1 cellular context compared by ENCODE assay signal in the genomic region with DNA sequence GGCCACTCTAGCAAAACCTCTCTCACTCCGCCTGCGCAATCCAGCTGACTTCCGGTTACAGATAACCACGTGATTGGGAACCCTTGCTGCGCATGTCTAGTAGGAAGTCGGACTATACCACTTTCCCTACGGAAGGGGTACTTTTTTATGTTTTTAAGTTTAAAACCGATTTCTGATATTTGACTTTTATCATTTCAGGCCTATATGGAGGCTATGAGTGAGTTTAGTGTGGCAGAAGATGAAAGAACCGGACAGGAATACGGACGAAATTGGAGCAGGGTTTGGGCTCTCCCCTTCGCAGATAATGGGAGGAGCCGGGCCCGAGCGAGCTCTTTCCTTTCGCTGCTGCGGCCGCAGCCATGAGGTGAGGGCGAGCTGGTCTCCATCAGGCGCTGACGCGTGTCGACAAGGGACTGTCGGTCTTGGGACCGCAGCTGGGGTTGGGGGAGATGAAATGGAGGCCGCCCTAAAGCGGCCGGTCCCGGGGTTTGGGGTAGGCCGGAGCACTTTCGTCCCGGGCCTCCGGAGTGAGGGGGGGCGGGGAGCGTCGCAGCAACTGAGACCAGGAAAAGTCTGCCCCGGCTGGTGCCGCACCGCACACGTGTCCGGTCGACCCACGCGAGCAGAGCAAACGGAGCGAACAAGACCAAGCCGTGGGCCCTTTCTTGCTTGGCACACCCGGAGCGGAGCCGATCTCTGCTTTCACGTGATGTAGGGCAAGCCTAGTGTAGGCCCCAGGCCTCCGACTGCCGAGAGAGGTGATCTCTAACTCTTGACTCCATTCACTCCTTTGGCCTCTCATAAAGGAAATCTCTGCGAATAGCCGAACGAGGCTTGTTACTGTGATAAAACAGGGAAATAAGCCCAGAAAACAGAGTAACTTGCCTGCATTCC.
TF ChIP-seq lines count a peak whose summit lies in the region.

A gene (plus strand): TSS at position 298 of the 894 bp plus-strand sequence. CDS start 62 bp downstream, at position 360.

TF ChIP-seq in K562, 482 proteins besides CTCF, POLR2A, EP300 and RAD21 (continued from another document and continues in another):
- TF ChIP-seq, protein P1, sequence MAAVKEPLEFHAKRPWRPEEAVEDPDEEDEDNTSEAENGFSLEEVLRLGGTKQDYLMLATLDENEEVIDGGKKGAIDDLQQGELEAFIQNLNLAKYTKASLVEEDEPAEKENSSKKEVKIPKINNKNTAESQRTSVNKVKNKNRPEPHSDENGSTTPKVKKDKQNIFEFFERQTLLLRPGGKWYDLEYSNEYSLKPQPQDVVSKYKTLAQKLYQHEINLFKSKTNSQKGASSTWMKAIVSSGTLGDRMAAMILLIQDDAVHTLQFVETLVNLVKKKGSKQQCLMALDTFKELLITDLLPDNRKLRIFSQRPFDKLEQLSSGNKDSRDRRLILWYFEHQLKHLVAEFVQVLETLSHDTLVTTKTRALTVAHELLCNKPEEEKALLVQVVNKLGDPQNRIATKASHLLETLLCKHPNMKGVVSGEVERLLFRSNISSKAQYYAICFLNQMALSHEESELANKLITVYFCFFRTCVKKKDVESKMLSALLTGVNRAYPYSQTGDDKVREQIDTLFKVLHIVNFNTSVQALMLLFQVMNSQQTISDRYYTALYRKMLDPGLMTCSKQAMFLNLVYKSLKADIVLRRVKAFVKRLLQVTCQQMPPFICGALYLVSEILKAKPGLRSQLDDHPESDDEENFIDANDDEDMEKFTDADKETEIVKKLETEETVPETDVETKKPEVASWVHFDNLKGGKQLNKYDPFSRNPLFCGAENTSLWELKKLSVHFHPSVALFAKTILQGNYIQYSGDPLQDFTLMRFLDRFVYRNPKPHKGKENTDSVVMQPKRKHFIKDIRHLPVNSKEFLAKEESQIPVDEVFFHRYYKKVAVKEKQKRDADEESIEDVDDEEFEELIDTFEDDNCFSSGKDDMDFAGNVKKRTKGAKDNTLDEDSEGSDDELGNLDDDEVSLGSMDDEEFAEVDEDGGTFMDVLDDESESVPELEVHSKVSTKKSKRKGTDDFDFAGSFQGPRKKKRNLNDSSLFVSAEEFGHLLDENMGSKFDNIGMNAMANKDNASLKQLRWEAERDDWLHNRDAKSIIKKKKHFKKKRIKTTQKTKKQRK (IDR thresholded peaks at IDR 0.05; ENCODE audit: borderline replicate concordance, low read depth, low read length): no peak
- no peak for TF ChIP-seq ZNF830 (CRISPR knock-in tag; IDR thresholded peaks at IDR 0.05)
- TF ChIP-seq CHD2 (IDR thresholded peaks at IDR 0.05; ENCODE audit: low read depth, low read length): no peak
- TF ChIP-seq, protein P2, sequence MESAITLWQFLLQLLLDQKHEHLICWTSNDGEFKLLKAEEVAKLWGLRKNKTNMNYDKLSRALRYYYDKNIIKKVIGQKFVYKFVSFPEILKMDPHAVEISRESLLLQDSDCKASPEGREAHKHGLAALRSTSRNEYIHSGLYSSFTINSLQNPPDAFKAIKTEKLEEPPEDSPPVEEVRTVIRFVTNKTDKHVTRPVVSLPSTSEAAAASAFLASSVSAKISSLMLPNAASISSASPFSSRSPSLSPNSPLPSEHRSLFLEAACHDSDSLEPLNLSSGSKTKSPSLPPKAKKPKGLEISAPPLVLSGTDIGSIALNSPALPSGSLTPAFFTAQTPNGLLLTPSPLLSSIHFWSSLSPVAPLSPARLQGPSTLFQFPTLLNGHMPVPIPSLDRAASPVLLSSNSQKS (CRISPR knock-in tag; IDR thresholded peaks at IDR 0.05): no peak
- TF ChIP-seq MAFK (IDR thresholded peaks at IDR 0.05; ENCODE audit: low read length): no peak
- peak in 1 of 2 experiments; percentile 14; a peak in 1 of 4 replicates for TF ChIP-seq SRF (CRISPR knock-in tag; IDR thresholded peaks at IDR 0.05)
- TF ChIP-seq ZKSCAN1 (IDR thresholded peaks at IDR 0.05; ENCODE audit: low read depth, low read length): 0 out of 2 replicates have a peak, but pooled peaks have one; percentile 37
- no peak for TF ChIP-seq IRF2 (CRISPR knock-in tag; IDR thresholded peaks at IDR 0.05)
- no peak for TF ChIP-seq ZNF696 (CRISPR knock-in tag; conservative IDR thresholded peaks at IDR 0.05)
- no peak for TF ChIP-seq BMI1 (IDR thresholded peaks at IDR 0.05; ENCODE audit: low read length)
- TF ChIP-seq TCF7L2 (IDR thresholded peaks at IDR 0.05; ENCODE audit: low read depth, low read length): peak; percentile 97
- TF ChIP-seq, protein P3, sequence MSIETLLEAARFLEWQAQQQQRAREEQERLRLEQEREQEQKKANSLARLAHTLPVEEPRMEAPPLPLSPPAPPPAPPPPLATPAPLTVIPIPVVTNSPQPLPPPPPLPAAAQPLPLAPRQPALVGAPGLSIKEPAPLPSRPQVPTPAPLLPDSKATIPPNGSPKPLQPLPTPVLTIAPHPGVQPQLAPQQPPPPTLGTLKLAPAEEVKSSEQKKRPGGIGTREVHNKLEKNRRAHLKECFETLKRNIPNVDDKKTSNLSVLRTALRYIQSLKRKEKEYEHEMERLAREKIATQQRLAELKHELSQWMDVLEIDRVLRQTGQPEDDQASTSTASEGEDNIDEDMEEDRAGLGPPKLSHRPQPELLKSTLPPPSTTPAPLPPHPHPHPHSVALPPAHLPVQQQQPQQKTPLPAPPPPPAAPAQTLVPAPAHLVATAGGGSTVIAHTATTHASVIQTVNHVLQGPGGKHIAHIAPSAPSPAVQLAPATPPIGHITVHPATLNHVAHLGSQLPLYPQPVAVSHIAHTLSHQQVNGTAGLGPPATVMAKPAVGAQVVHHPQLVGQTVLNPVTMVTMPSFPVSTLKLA (conservative IDR thresholded peaks at IDR 0.05): peak; percentile 81 to 88
- no peak for TF ChIP-seq ARID1B (IDR thresholded peaks at IDR 0.05)
- TF ChIP-seq KDM2B (CRISPR knock-in tag; IDR thresholded peaks at IDR 0.05): no peak
- TF ChIP-seq, protein P4, sequence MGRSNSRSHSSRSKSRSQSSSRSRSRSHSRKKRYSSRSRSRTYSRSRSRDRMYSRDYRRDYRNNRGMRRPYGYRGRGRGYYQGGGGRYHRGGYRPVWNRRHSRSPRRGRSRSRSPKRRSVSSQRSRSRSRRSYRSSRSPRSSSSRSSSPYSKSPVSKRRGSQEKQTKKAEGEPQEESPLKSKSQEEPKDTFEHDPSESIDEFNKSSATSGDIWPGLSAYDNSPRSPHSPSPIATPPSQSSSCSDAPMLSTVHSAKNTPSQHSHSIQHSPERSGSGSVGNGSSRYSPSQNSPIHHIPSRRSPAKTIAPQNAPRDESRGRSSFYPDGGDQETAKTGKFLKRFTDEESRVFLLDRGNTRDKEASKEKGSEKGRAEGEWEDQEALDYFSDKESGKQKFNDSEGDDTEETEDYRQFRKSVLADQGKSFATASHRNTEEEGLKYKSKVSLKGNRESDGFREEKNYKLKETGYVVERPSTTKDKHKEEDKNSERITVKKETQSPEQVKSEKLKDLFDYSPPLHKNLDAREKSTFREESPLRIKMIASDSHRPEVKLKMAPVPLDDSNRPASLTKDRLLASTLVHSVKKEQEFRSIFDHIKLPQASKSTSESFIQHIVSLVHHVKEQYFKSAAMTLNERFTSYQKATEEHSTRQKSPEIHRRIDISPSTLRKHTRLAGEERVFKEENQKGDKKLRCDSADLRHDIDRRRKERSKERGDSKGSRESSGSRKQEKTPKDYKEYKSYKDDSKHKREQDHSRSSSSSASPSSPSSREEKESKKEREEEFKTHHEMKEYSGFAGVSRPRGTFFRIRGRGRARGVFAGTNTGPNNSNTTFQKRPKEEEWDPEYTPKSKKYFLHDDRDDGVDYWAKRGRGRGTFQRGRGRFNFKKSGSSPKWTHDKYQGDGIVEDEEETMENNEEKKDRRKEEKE (IDR thresholded peaks at IDR 0.05; ENCODE audit: borderline replicate concordance in 1 of 2, control insufficient read depth in 1 of 2, low read depth in 2 of 2, low read length in 1 of 2): peak in 1 of 2 experiments; percentile 97; a peak in 2 of 4 replicates
- TF ChIP-seq, protein P5, sequence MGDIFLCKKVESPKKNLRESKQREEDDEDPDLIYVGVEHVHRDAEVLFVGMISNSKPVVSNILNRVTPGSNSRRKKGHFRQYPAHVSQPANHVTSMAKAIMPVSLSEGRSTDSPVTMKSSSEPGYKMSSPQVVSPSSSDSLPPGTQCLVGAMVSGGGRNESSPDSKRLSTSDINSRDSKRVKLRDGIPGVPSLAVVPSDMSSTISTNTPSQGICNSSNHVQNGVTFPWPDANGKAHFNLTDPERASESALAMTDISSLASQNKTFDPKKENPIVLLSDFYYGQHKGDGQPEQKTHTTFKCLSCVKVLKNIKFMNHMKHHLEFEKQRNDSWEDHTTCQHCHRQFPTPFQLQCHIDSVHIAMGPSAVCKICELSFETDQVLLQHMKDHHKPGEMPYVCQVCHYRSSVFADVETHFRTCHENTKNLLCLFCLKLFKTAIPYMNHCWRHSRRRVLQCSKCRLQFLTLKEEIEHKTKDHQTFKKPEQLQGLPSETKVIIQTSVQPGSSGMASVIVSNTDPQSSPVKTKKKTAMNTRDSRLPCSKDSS (IDR thresholded peaks at IDR 0.05; ENCODE audit: low read depth, partially characterized antibody): no peak
- peak; percentile 82 for TF ChIP-seq PML (IDR thresholded peaks at IDR 0.05; ENCODE audit: low read length)
- TF ChIP-seq SUPT5H (IDR thresholded peaks at IDR 0.05): peak; percentile 98
- no peak; the same call in 1 of the 2 replicates for TF ChIP-seq KAT7 (CRISPR knock-in tag; IDR thresholded peaks at IDR 0.05; ENCODE audit: borderline replicate concordance)
- TF ChIP-seq NRF1 (conservative IDR thresholded peaks at IDR 0.05 in 1 of 2, IDR thresholded peaks at IDR 0.05 in 1 of 2): peak; percentile 96
- TF ChIP-seq ESRRA (IDR thresholded peaks at IDR 0.05; ENCODE audit: borderline replicate concordance, low read depth): no peak
- TF ChIP-seq SREBF2 (CRISPR knock-in tag; IDR thresholded peaks at IDR 0.05): 0 out of 2 replicates have a peak, but pooled peaks have one; percentile 52
- no peak for TF ChIP-seq NEUROD1 (IDR thresholded peaks at IDR 0.05; ENCODE audit: borderline replicate concordance, low read depth, low read length, partially characterized antibody)
- TF ChIP-seq ZNF232 (CRISPR knock-in tag; IDR thresholded peaks at IDR 0.05): no peak
- peak; percentile 98 for TF ChIP-seq MYC (IDR thresholded peaks at IDR 0.05; ENCODE audit: low read depth, low read length)
- peak; percentile 91 for TF ChIP-seq MYC (CRISPR knock-in tag; IDR thresholded peaks at IDR 0.05; ENCODE audit: borderline replicate concordance, low read depth)
- no peak for TF ChIP-seq MCM3 (IDR thresholded peaks at IDR 0.05)
- TF ChIP-seq HNRNPH1 (optimal IDR thresholded peaks at IDR 0.05; ENCODE audit: low read depth, low read length): no peak
- TF ChIP-seq EWSR1 (IDR thresholded peaks at IDR 0.05; ENCODE audit: borderline replicate concordance, low read depth, partially characterized antibody): no peak
- no peak for TF ChIP-seq TGIF2 (CRISPR knock-in tag; IDR thresholded peaks at IDR 0.05)
- no peak for TF ChIP-seq RFX5 (IDR thresholded peaks at IDR 0.05; ENCODE audit: low read depth, low read length)
- TF ChIP-seq, protein P6, sequence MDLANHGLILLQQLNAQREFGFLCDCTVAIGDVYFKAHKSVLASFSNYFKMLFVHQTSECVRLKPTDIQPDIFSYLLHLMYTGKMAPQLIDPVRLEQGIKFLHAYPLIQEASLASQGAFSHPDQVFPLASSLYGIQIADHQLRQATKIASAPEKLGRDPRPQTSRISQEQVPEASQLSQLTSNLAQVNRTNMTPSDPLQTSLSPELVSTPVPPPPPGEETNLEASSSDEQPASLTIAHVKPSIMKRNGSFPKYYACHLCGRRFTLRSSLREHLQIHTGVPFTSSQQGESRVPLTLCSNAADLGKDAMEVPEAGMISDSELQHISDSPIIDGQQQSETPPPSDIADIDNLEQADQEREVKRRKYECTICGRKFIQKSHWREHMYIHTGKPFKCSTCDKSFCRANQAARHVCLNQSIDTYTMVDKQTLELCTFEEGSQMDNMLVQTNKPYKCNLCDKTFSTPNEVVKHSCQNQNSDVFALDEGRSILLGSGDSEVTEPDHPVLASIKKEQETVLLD (IDR thresholded peaks at IDR 0.05): peak; percentile 89
- TF ChIP-seq, protein P7, sequence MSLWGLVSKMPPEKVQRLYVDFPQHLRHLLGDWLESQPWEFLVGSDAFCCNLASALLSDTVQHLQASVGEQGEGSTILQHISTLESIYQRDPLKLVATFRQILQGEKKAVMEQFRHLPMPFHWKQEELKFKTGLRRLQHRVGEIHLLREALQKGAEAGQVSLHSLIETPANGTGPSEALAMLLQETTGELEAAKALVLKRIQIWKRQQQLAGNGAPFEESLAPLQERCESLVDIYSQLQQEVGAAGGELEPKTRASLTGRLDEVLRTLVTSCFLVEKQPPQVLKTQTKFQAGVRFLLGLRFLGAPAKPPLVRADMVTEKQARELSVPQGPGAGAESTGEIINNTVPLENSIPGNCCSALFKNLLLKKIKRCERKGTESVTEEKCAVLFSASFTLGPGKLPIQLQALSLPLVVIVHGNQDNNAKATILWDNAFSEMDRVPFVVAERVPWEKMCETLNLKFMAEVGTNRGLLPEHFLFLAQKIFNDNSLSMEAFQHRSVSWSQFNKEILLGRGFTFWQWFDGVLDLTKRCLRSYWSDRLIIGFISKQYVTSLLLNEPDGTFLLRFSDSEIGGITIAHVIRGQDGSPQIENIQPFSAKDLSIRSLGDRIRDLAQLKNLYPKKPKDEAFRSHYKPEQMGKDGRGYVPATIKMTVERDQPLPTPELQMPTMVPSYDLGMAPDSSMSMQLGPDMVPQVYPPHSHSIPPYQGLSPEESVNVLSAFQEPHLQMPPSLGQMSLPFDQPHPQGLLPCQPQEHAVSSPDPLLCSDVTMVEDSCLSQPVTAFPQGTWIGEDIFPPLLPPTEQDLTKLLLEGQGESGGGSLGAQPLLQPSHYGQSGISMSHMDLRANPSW (CRISPR knock-in tag; IDR thresholded peaks at IDR 0.05): peak; percentile 56; the same call in 1 of the 2 replicates
- 0 out of 4 replicates have a peak, but pooled peaks of 1 of the 2 experiments have one; percentile 33 for TF ChIP-seq TRIM24 (IDR thresholded peaks at IDR 0.05)
- TF ChIP-seq MIER1 (IDR thresholded peaks at IDR 0.05; ENCODE audit: low read depth): no peak
- TF ChIP-seq HDAC1 (IDR thresholded peaks at IDR 0.05): peak in 1 of 2 experiments; percentile 73; a peak in 2 of 4 replicates
- TF ChIP-seq KDM1A (IDR thresholded peaks at IDR 0.05): no peak
- no peak for TF ChIP-seq MCM5 (IDR thresholded peaks at IDR 0.05; ENCODE audit: low read depth)
- TF ChIP-seq, protein P8, sequence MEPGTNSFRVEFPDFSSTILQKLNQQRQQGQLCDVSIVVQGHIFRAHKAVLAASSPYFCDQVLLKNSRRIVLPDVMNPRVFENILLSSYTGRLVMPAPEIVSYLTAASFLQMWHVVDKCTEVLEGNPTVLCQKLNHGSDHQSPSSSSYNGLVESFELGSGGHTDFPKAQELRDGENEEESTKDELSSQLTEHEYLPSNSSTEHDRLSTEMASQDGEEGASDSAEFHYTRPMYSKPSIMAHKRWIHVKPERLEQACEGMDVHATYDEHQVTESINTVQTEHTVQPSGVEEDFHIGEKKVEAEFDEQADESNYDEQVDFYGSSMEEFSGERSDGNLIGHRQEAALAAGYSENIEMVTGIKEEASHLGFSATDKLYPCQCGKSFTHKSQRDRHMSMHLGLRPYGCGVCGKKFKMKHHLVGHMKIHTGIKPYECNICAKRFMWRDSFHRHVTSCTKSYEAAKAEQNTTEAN (CRISPR knock-in tag; IDR thresholded peaks at IDR 0.05): no peak
- no peak for TF ChIP-seq FOXA1 (IDR thresholded peaks at IDR 0.05; ENCODE audit: borderline replicate concordance)
- 0 out of 2 replicates have a peak, but pooled peaks have one; percentile 26 for TF ChIP-seq NFIC (IDR thresholded peaks at IDR 0.05)
